Comparison of ENCODE assay signal across 8 cellular contexts in genomic region chr15:32029862-32030781, GRCh38. TPM values are rescaled to one million over a fixed set of nuclear protein-coding genes. Genes with fewer than 3 reads are reported as not detected.
DNase-seq lines count a peak whose midpoint lies in the region; ATAC-seq, FAIRE-seq and TF ChIP-seq lines count a peak whose summit lies in the region.

CHRNA7 (plus strand) TSS chr15:32030515; CDS start chr15:32030595, 80 bp downstream.

- no peaks in the 10 kb centered on the region for H4K20me1 ChIP-seq in neural cell (ENCODE audit: insufficient read depth)

- no peak for TF ChIP-seq POLR2A in NB4 (IDR thresholded peaks at IDR 0.05; ENCODE audit: extremely low read depth, insufficient read length)

- intact Hi-C loops in activated CD4-positive, alpha-beta memory T cell treated with anti-CD3 and anti-CD28 coated beads for 36 hours (cut with micrococcal nuclease): no loop called here

- no peaks in the 10 kb centered on the region for H3F3A ChIP-seq in neural cell (ENCODE audit: insufficient read depth, low read length, poor library complexity, severe bottlenecking)

- TF ChIP-seq EP300 in neural cell (conservative IDR thresholded peaks at IDR 0.05; ENCODE audit: poor library complexity, severe bottlenecking): no peak

- no peak for FAIRE-seq in frontal cortex (lab: Jason Lieb, UNC)

- DNase-seq in DMS53 treated with DMSO at 0.1 percent for 48 hours (lab: John Stamatoyannopoulos, UW; ENCODE audit: unreplicated experiment): peak; percentile 58
- DNase-seq in NB4 (ENCODE audit: low read depth): peak; percentile 54
- DNase-seq in activated CD4-positive, alpha-beta memory T cell treated with anti-CD3 and anti-CD28 coated beads for 36 hours: peak; percentile 38
- peak; percentile 73 to 76 for DNase-seq in frontal cortex (ENCODE audit: low spot score in 2 of 2)

- H2AFZ ChIP-seq in neural cell (ENCODE audit: low read depth, low read length): peak within 1 kb of the TSS; percentile 90

- no peak within 1 kb of the TSS for H3K27ac Mint-ChIP-seq in activated CD4-positive, alpha-beta memory T cell treated with anti-CD3 and anti-CD28 coated beads for 36 hours

- no peak for TF ChIP-seq CTCF in NB4 (IDR thresholded peaks at IDR 0.05; ENCODE audit: low read depth, low read length)
- TF ChIP-seq CTCF in neural cell (IDR thresholded peaks at IDR 0.05; ENCODE audit: poor library complexity, severe bottlenecking): peak; percentile 53

- H3K27me3 Mint-ChIP-seq in activated CD4-positive, alpha-beta memory T cell treated with anti-CD3 and anti-CD28 coated beads for 36 hours: peaks cover 40% of the 10 kb centered on the region

- H3K9me2 ChIP-seq in neural cell (ENCODE audit: insufficient read depth, low read length): no peaks in the 10 kb centered on the region

- H3K9me3 ChIP-seq in neural cell (ENCODE audit: low read length): no peaks in the 10 kb centered on the region

- peaks cover 7% of the 10 kb centered on the region for H3K4me1 Mint-ChIP-seq in activated CD4-positive, alpha-beta memory T cell treated with anti-CD3 and anti-CD28 coated beads for 36 hours (ENCODE audit: low read depth)

- no peak for TF ChIP-seq RAD21 in neural cell (conservative IDR thresholded peaks at IDR 0.05)

- H3K36me3 ChIP-seq in neural cell (ENCODE audit: insufficient read depth, low read length): no peaks in the 10 kb centered on the region

- CTCF ChIA-PET in activated CD4-positive, alpha-beta memory T cell treated with anti-CD3 and anti-CD28 coated beads for 36 hours (lab: Charles Lee): no interaction called here

- H3K79me2 ChIP-seq in neural cell (replicated peaks; ENCODE audit: insufficient read depth, low read length): no peaks in the 10 kb centered on the region

- POLR2A ChIA-PET in activated CD4-positive, alpha-beta memory T cell treated with anti-CD3 and anti-CD28 coated beads for 36 hours (lab: Charles Lee): no interaction called here

- no peaks in the 10 kb centered on the region for H3K36me3 Mint-ChIP-seq in activated CD4-positive, alpha-beta memory T cell treated with anti-CD3 and anti-CD28 coated beads for 36 hours

- peak; percentile 63 for ATAC-seq in GM21390 (IDR thresholded peaks at IDR 0.05; ENCODE audit: unreplicated experiment)
- ATAC-seq in HG03095 (IDR thresholded peaks at IDR 0.05; ENCODE audit: unreplicated experiment): no peak
- ATAC-seq in HG03196 (IDR thresholded peaks at IDR 0.05; ENCODE audit: unreplicated experiment): no peak

- H3K4me3 ChIP-seq in NB4 (ENCODE audit: low read depth, low read length) (no peak within 1 kb of the TSS), neural cell (ENCODE audit: low read length) (peak within 1 kb of the TSS; percentile 90)

- H3K9ac ChIP-seq in neural cell (ENCODE audit: low read length): peak within 1 kb of the TSS; percentile 80

- no peaks in the 10 kb centered on the region for H3K9me3 Mint-ChIP-seq in activated CD4-positive, alpha-beta memory T cell treated with anti-CD3 and anti-CD28 coated beads for 36 hours

- H3K4me2 ChIP-seq in neural cell (ENCODE audit: low read length): peak within 1 kb of the TSS; percentile 92

- peaks cover 12% of the 10 kb centered on the region for H3K27me3 ChIP-seq in neural cell (ENCODE audit: insufficient read depth, low read depth, low read length)

- H3K4me3 Mint-ChIP-seq in activated CD4-positive, alpha-beta memory T cell treated with anti-CD3 and anti-CD28 coated beads for 36 hours: peak within 1 kb of the TSS; percentile 4

- peak within 1 kb of the TSS; percentile 43 for H3K27ac ChIP-seq in neural cell (ENCODE audit: low read length)

TF ChIP-seq in neural cell, 6 proteins besides CTCF, POLR2A, EP300 and RAD21:
- TF ChIP-seq REST (IDR thresholded peaks at IDR 0.05; ENCODE audit: borderline replicate concordance) (no peak), EZH2 (IDR thresholded peaks at IDR 0.05; ENCODE audit: borderline replicate concordance, insufficient read depth, low read length, poor library complexity, severe bottlenecking) (no peak), MXI1 (conservative IDR thresholded peaks at IDR 0.05; ENCODE audit: poor library complexity, severe bottlenecking) (peak; percentile 33), POLR2AphosphoS5 (IDR thresholded peaks at IDR 0.05) (peak; percentile 62), TAF1 (IDR thresholded peaks at IDR 0.05; ENCODE audit: low read depth) (no peak), SMC3 (conservative IDR thresholded peaks at IDR 0.05; ENCODE audit: poor library complexity) (no peak)

RNA-seq across cellular contexts. Expression of gene CHRNA7, which starts in this region (rescaled TPM):
- not detected for total RNA-seq in activated CD4-positive, alpha-beta memory T cell treated with anti-CD3 and anti-CD28 coated beads for 36 hours
- total RNA-seq in frontal cortex: 4.5 TPM
- 3.1 and 5.0 TPM in 2 replicates for polyA plus RNA-seq in neural cell
- polyA minus RNA-seq in neural cell: 7.5 and 8.3 TPM in 2 replicates

Comparison
In these comparisons a context has a peak if more than half of its experiments do, and no peak if none do; other contexts are left out.
1. Peak in DNase-seq in activated CD4-positive, alpha-beta memory T cell treated with anti-CD3 and anti-CD28 coated beads for 36 hours; RNA of the gene not detected or under 1 TPM.